In genomic region chr13:76725211-76725610, GRCh38 we compare ENCODE assay signal across 22 cellular contexts.
A peak's percentile ranks its signal among the peaks of the same experiment; 100 is the strongest.
DNase-seq lines count a peak whose midpoint lies in the region; ATAC-seq and TF ChIP-seq lines count a peak whose summit lies in the region.
"Had no signal": no experiment of that assay in that cellular context is flagged by ENCODE, and none has a peak within 500 bp of the region (broad histone marks: within the 10 kb centered on the region; RNA-seq: fewer than 3 reads in every experiment).

No MANE protein-coding gene starts in this region.

- no peak overlapping the region for H2AK5ac ChIP-seq in mesenchymal stem cell (ENCODE audit: low read length, severe bottlenecking)

- no peaks in the 10 kb centered on the region for H3K9me3 Mint-ChIP-seq in HFFc6
- H3K9me3 Mint-ChIP-seq: CD4-positive, CD25-positive, alpha-beta regulatory T cell had no signal

- no peak for ATAC-seq in GM18909 (IDR thresholded peaks at IDR 0.05; ENCODE audit: poor library complexity, unreplicated experiment)
- no peak for ATAC-seq in HG03457 (IDR thresholded peaks at IDR 0.05; ENCODE audit: unreplicated experiment)
- ATAC-seq: activated naive CD4-positive, alpha-beta T cell treated with anti-CD3 and anti-CD28 coated beads, Interleukin-2, amount 50 U/mL, for 72 hours; K562; upper lobe of right lung had no signal

- no peaks in the 10 kb centered on the region for H3K9me3 ChIP-seq in mesenchymal stem cell (ENCODE audit: control insufficient read depth, low read length)
- H3K9me3 ChIP-seq in OCI-LY7 (ENCODE audit: low read length): no peaks in the 10 kb centered on the region
- H3K9me3 ChIP-seq: upper lobe of right lung had no signal

- no peaks in the 10 kb centered on the region for H3K9me2 ChIP-seq in OCI-LY7 (ENCODE audit: insufficient read depth, low read length)

- H3K79me1 ChIP-seq in mesenchymal stem cell (replicated peaks; ENCODE audit: low read length, poor library complexity, severe bottlenecking): no peaks in the 10 kb centered on the region

- H3K23ac ChIP-seq in mesenchymal stem cell (ENCODE audit: low read length in 2 of 2): no peak overlapping the region

- no peak overlapping the region for H2AFZ ChIP-seq in mesenchymal stem cell (ENCODE audit: low read depth, low read length)
- no peak overlapping the region for H2AFZ ChIP-seq in OCI-LY7 (ENCODE audit: low read length)
- H2AFZ ChIP-seq: neural progenitor cell had no signal

- H3K14ac ChIP-seq in mesenchymal stem cell (ENCODE audit: low read length in 2 of 2): no peak overlapping the region

- H3K4me3 Mint-ChIP-seq in HFFc6: no peak overlapping the region
- H3K4me3 Mint-ChIP-seq: CD4-positive, CD25-positive, alpha-beta regulatory T cell; neural progenitor cell had no signal

- TF ChIP-seq CTCF in HFFc6 (IDR thresholded peaks at IDR 0.05) (no peak), choroid plexus epithelial cell (conservative IDR thresholded peaks at IDR 0.05; ENCODE audit: low read depth, low read length) (no peak), OCI-LY7 (conservative IDR thresholded peaks at IDR 0.05; ENCODE audit: low read length) (no peak)

- H4K91ac ChIP-seq in mesenchymal stem cell (ENCODE audit: low read length): no peak overlapping the region

- H3K36me3 Mint-ChIP-seq in HFFc6 (ENCODE audit: low read depth): no peaks in the 10 kb centered on the region
- H3K36me3 Mint-ChIP-seq: activated naive CD4-positive, alpha-beta T cell treated with anti-CD3 and anti-CD28 coated beads, Interleukin-2, amount 50 U/mL, for 72 hours; CD4-positive, CD25-positive, alpha-beta regulatory T cell had no signal

- H2BK15ac ChIP-seq in mesenchymal stem cell (ENCODE audit: low read depth, poor library complexity, severe bottlenecking): no peak overlapping the region

- no peak overlapping the region for H3K4ac ChIP-seq in mesenchymal stem cell (ENCODE audit: low read depth in 1 of 2, low read length in 2 of 2)

- CTCF ChIA-PET in OCI-LY7 (lab: Charles Lee; ENCODE audit: unreplicated experiment): no interaction called here

- no peaks in the 10 kb centered on the region; the same call in 1 of the 2 replicates for H3K27me3 Mint-ChIP-seq in HFFc6 (ENCODE audit: insufficient read depth)

- H3K4me2 ChIP-seq in mesenchymal stem cell (ENCODE audit: low read length, poor library complexity, severe bottlenecking) (no peak overlapping the region), OCI-LY7 (ENCODE audit: low read length) (no peak overlapping the region)
- H3K4me2 ChIP-seq: neural progenitor cell had no signal

- H3K4me1 ChIP-seq in mesenchymal stem cell (ENCODE audit: control insufficient read depth, insufficient read depth, low read depth, low read length) (peaks cover 3% of the 10 kb centered on the region), OCI-LY7 (ENCODE audit: insufficient read depth, low read length, poor library complexity, severe bottlenecking) (no peaks in the 10 kb centered on the region)
- H3K4me1 ChIP-seq: neural progenitor cell had no signal

- H3K4me3 ChIP-seq in choroid plexus epithelial cell (ENCODE audit: low read depth, low read length) (no peak overlapping the region), mesenchymal stem cell (ENCODE audit: insufficient read depth in 1 of 2, low read depth in 1 of 2, low read length in 2 of 2) (peak overlapping the region in 1 of 2 experiments; percentile 11), OCI-LY7 (ENCODE audit: low read depth, low read length, poor library complexity, severe bottlenecking) (no peak overlapping the region)
- H3K4me3 ChIP-seq: K562, neural progenitor cell, upper lobe of right lung had no signal

- H3K9ac ChIP-seq in mesenchymal stem cell (ENCODE audit: low read length): peak overlapping the region; percentile 53
- H3K9ac ChIP-seq: neural progenitor cell had no signal

- POLR2A ChIA-PET in OCI-LY7 (lab: Charles Lee): interaction anchor here (0.6 kb wide), 1 partner anchor 57 kb away, joined by 4 read pairs; no protein-coding TSS in a partner anchor

- no TSS peak for BruUV-seq in OCI-LY7 (replicated peaks; lab: Mats Ljungman, UMichigan)

- H3K27ac Mint-ChIP-seq in HFFc6: no peak overlapping the region
- H3K27ac Mint-ChIP-seq: activated naive CD4-positive, alpha-beta T cell treated with anti-CD3 and anti-CD28 coated beads, Interleukin-2, amount 50 U/mL, for 72 hours; neural progenitor cell had no signal

- H3K79me2 ChIP-seq in OCI-LY7 (ENCODE audit: insufficient read depth, low read depth, low read length): no peaks in the 10 kb centered on the region

- H4K20me1 ChIP-seq in OCI-LY7 (ENCODE audit: insufficient read depth, low read length): no peaks in the 10 kb centered on the region

- H3K4me1 Mint-ChIP-seq in HFFc6 (ENCODE audit: low read depth): no peaks in the 10 kb centered on the region
- H3K4me1 Mint-ChIP-seq: CD4-positive, CD25-positive, alpha-beta regulatory T cell had no signal

- H2BK5ac ChIP-seq in mesenchymal stem cell (ENCODE audit: low read depth, low read length, poor library complexity, severe bottlenecking): no peak overlapping the region

- H2BK120ac ChIP-seq in mesenchymal stem cell (ENCODE audit: low read depth, low read length): no peak overlapping the region

- H3K27me3 ChIP-seq in mesenchymal stem cell (ENCODE audit: control insufficient read depth in 1 of 2, insufficient read depth in 1 of 2, low read length in 2 of 2): no peaks in the 10 kb centered on the region
- H3K27me3 ChIP-seq: neural progenitor cell, upper lobe of right lung had no signal

- no peak overlapping the region for H4K8ac ChIP-seq in mesenchymal stem cell (ENCODE audit: low read length)

- intact Hi-C loops in OCI-LY7 (cut with micrococcal nuclease; ENCODE audit: unreplicated experiment): no loop called here

- H2BK12ac ChIP-seq in mesenchymal stem cell (ENCODE audit: low read length in 2 of 2): no peak overlapping the region

- H3K36me3 ChIP-seq in mesenchymal stem cell (ENCODE audit: control insufficient read depth in 1 of 2, insufficient read depth in 2 of 2, low read depth in 1 of 2, low read length in 2 of 2): no peaks in the 10 kb centered on the region
- no peaks in the 10 kb centered on the region for H3K36me3 ChIP-seq in OCI-LY7 (ENCODE audit: insufficient read depth, low read length)
- H3K36me3 ChIP-seq: neural progenitor cell, upper lobe of right lung had no signal

- DNase-seq in HFFc6 (peak; percentile 14), choroid plexus epithelial cell (ENCODE audit: low read depth) (peak; percentile 78), mesenchymal stem cell (no peak), smooth muscle cell of the brain vasculature (ENCODE audit: low read depth, low spot score) (peak; percentile 21), OCI-LY7 (ENCODE audit: low spot score) (no peak)
- no peak for DNase-seq in stimulated activated CD4-positive, alpha-beta T cell treated with anti-CD3 and anti-CD28 coated beads, Interleukin-1b, Interleukin-23, amount 100 ng/mL, for 48 hours
- DNase-seq: activated CD4-positive, alpha-beta T cell treated with anti-CD3 and anti-CD28 coated beads, Interleukin-2, amount 50 U/mL, for 4 hours; CD4-positive, CD25-positive, alpha-beta regulatory T cell; central memory CD4-positive, alpha-beta T cell; DMS53; glutamatergic neuron; mammary epithelial cell; RPMI8226; stimulated activated CD4-positive, alpha-beta T cell treated with anti-CD3 and anti-CD28 coated beads, Interleukin-12 subunit alpha, Interleukin-12 subunit beta, amount 100 ng/mL, for 4 hours; stimulated activated naive CD4-positive, alpha-beta T cell; upper lobe of right lung had no signal

- WGBS in mesenchymal stem cell: 0% methylated on average over 1 of the region's 1 CpG

- H3K27ac ChIP-seq in mesenchymal stem cell (ENCODE audit: low read length, poor library complexity, severe bottlenecking): no peak overlapping the region
- no peak overlapping the region for H3K27ac ChIP-seq in OCI-LY7 (ENCODE audit: low read depth, low read length, poor library complexity, severe bottlenecking)
- H3K27ac ChIP-seq: HL-60, neural progenitor cell, upper lobe of right lung had no signal

- H3K18ac ChIP-seq in mesenchymal stem cell (ENCODE audit: low read depth in 1 of 2, low read length in 2 of 2): no peak overlapping the region

Comparison
In these comparisons a context has a peak if more than half of its experiments do, and no peak if none do; other contexts are left out.
1. DNase-seq: peak in HFFc6 (single experiment), choroid plexus epithelial cell (single experiment) and smooth muscle cell of the brain vasculature (single experiment); none in mesenchymal stem cell (single experiment), OCI-LY7 (single experiment) and stimulated activated CD4-positive, alpha-beta T cell treated with anti-CD3 and anti-CD28 coated beads, Interleukin-1b, Interleukin-23, amount 100 ng/mL, for 48 hours (single experiment).